ENCODE assay signal across 18 cellular contexts in genomic region chr5:150309101-150309897, GRCh38. TPM values are rescaled to one million over a fixed set of nuclear protein-coding genes. Genes with fewer than 3 reads are reported as not detected.
DNase-seq lines count a peak whose midpoint lies in the region; TF ChIP-seq lines count a peak whose summit lies in the region.
"Had no signal": no experiment of that assay in that cellular context is flagged by ENCODE, and none has a peak within 500 bp of the region (broad histone marks: within the 10 kb centered on the region; RNA-seq: fewer than 3 reads in every experiment).

No MANE protein-coding gene starts in this region.

- 0 out of 22 replicates have a peak overlapping the region, but pooled peaks of 1 of the 11 experiments have one; percentile 3 for H3K9ac ChIP-seq in BLaER1 treated with 17β-estradiol and CSF1 and Interleukin-3, amounts not matched to agents 10 nM and 100 nM
- H3K9ac ChIP-seq in SK-N-SH, result no peak overlapping the region

- no peak overlapping the region for H3K4me3 ChIP-seq in BLaER1 treated with 17β-estradiol and CSF1 and Interleukin-3, amounts not matched to agents 10 nM and 100 nM
- H3K4me3 ChIP-seq in HAP-1 (no peak overlapping the region), SK-N-SH (ENCODE audit: low read depth in 2 of 2, low read length in 1 of 2) (no peak overlapping the region)
- H3K4me3 ChIP-seq: cardiac muscle cell, heart left ventricle, testis had no signal

- no peak for TF ChIP-seq EP300 in SK-N-SH (IDR thresholded peaks at IDR 0.05; ENCODE audit: borderline replicate concordance in 1 of 2, low read depth in 1 of 2, low read length in 1 of 2)

- CTCF ChIA-PET in SK-N-SH (lab: Yijun Ruan, JAX), result interaction anchor here (1.8 kb wide), 1 partner anchor 9 kb away, joined by 4 read pairs; no protein-coding TSS in a partner anchor

- H3K36me3 Mint-ChIP-seq in nephron (ENCODE audit: low read depth), result no peaks in the 10 kb centered on the region
- no peaks in the 10 kb centered on the region for H3K36me3 Mint-ChIP-seq in activated T-helper 2 cell treated with anti-CD3 and anti-CD28 coated beads, Interferon-gamma antibody, Interleukin-2, Interleukin-4, amounts not matched to agents 10 μg/mL and 5 μg/mL and 100 μg/mL, durations not matched to agents 14 hours and 24 hours and 36 hours (ENCODE audit: low read depth)

- WGBS in SK-N-SH (ENCODE audit: low lambda C conversion rate), result 93% methylated on average over 6 of the region's 7 CpGs

- H3K27me3 Mint-ChIP-seq in nephron (ENCODE audit: low read depth), result peaks cover 10% of the 10 kb centered on the region
- H3K27me3 Mint-ChIP-seq in activated T-helper 2 cell treated with anti-CD3 and anti-CD28 coated beads, Interferon-gamma antibody, Interleukin-2, Interleukin-4, amounts not matched to agents 10 μg/mL and 5 μg/mL and 100 μg/mL, durations not matched to agents 14 hours and 24 hours and 36 hours (ENCODE audit: low read depth), result peaks cover 20% of the 10 kb centered on the region
- H3K27me3 Mint-ChIP-seq: activated T-helper 17 cell treated with anti-CD3 and anti-CD28 coated beads, Interleukin-2, amount 50 U/mL, for 72 hours had no signal

- H3K9me2 ChIP-seq in SK-N-SH, result no peaks in the 10 kb centered on the region

- no peaks in the 10 kb centered on the region for H3K79me2 ChIP-seq in SK-N-SH (ENCODE audit: insufficient read depth)

- TF ChIP-seq CTCF in SK-N-SH (IDR thresholded peaks at IDR 0.05) (no peak), nephron (IDR thresholded peaks at IDR 0.05; ENCODE audit: unreplicated experiment in 3 of 3) (no peak)

- no peak overlapping the region for H3K4me3 Mint-ChIP-seq in nephron
- no peak overlapping the region for H3K4me3 Mint-ChIP-seq in activated T-helper 2 cell treated with anti-CD3 and anti-CD28 coated beads, Interferon-gamma antibody, Interleukin-2, Interleukin-4, amounts not matched to agents 10 μg/mL and 5 μg/mL and 100 μg/mL, durations not matched to agents 14 hours and 24 hours and 36 hours (ENCODE audit: low read depth)
- H3K4me3 Mint-ChIP-seq: activated T-helper 17 cell treated with anti-CD3 and anti-CD28 coated beads, Interleukin-2, amount 50 U/mL, for 72 hours had no signal

- peak overlapping the region in 8 of 11 experiments; percentile 23 to 59 (median 50); a peak in 16 of 22 replicates for H3K4me2 ChIP-seq in BLaER1 treated with 17β-estradiol and CSF1 and Interleukin-3, amounts not matched to agents 10 nM and 100 nM
- no peak overlapping the region for H3K4me2 ChIP-seq in SK-N-SH

- H4K20me1 ChIP-seq in BLaER1 treated with 17β-estradiol and CSF1 and Interleukin-3, amounts not matched to agents 10 nM and 100 nM, result no peaks in the 10 kb centered on the region
- no peaks in the 10 kb centered on the region for H4K20me1 ChIP-seq in SK-N-SH (ENCODE audit: insufficient read depth)

- H3F3A ChIP-seq in SK-N-SH (replicated peaks; ENCODE audit: insufficient read depth), result peaks cover 3% of the 10 kb centered on the region

- POLR2A ChIA-PET in SK-N-SH (lab: Yijun Ruan, JAX), result interaction anchor here (0.6 kb wide), 1 partner anchor 13 kb away, joined by 3 read pairs; no protein-coding TSS in a partner anchor

- no peaks in the 10 kb centered on the region for H3K36me3 ChIP-seq in BLaER1 treated with 17β-estradiol and CSF1 and Interleukin-3, amounts not matched to agents 10 nM and 100 nM
- H3K36me3 ChIP-seq in HAP-1 (replicated peaks) (no peaks in the 10 kb centered on the region), SK-N-SH (replicated peaks in 1 of 2; ENCODE audit: control insufficient read depth in 1 of 2, insufficient read depth in 2 of 2, low read length in 1 of 2) (no peaks in the 10 kb centered on the region)
- H3K36me3 ChIP-seq: cardiac muscle cell, heart left ventricle had no signal

- no peak overlapping the region for H2AFZ ChIP-seq in SK-N-SH (ENCODE audit: low read depth)

- H3K27ac Mint-ChIP-seq in nephron, result peak overlapping the region in 2 of 3 experiments; percentile 2 to 16
- no peak overlapping the region for H3K27ac Mint-ChIP-seq in activated T-helper 2 cell treated with anti-CD3 and anti-CD28 coated beads, Interferon-gamma antibody, Interleukin-2, Interleukin-4, amounts not matched to agents 10 μg/mL and 5 μg/mL and 100 μg/mL, durations not matched to agents 14 hours and 24 hours and 36 hours
- H3K27ac Mint-ChIP-seq: activated T-helper 17 cell treated with anti-CD3 and anti-CD28 coated beads, Interleukin-2, amount 50 U/mL, for 72 hours had no signal

- TF ChIP-seq RAD21 in SK-N-SH (IDR thresholded peaks at IDR 0.05; ENCODE audit: low read length), result no peak

- no peak overlapping the region for H3K27ac ChIP-seq in BLaER1 treated with 17β-estradiol and CSF1 and Interleukin-3, amounts not matched to agents 10 nM and 100 nM
- H3K27ac ChIP-seq in SK-N-SH (ENCODE audit: low read depth in 2 of 2, low read length in 1 of 2), result no peak overlapping the region
- H3K27ac ChIP-seq: cardiac muscle cell, heart left ventricle, testis had no signal

- peaks cover 0 to 1% (median 0%) of the 10 kb centered on the region in 11 experiments; a peak in 1 of 22 replicates for H3K27me3 ChIP-seq in BLaER1 treated with 17β-estradiol and CSF1 and Interleukin-3, amounts not matched to agents 10 nM and 100 nM
- no peaks in the 10 kb centered on the region for H3K27me3 ChIP-seq in HAP-1 (ENCODE audit: low read depth)
- no peaks in the 10 kb centered on the region for H3K27me3 ChIP-seq in SK-N-SH (ENCODE audit: insufficient read depth)
- H3K27me3 ChIP-seq: cardiac muscle cell, testis had no signal

- intact Hi-C loops in activated T-helper 2 cell treated with anti-CD3 and anti-CD28 coated beads, Interferon-gamma antibody, Interleukin-2, Interleukin-4, amounts not matched to agents 10 μg/mL and 5 μg/mL and 100 μg/mL, durations not matched to agents 14 hours and 24 hours and 36 hours (cut with micrococcal nuclease), result no loop called here

- H3K4me1 Mint-ChIP-seq in nephron, result peaks cover 54% of the 10 kb centered on the region
- H3K4me1 Mint-ChIP-seq in activated T-helper 2 cell treated with anti-CD3 and anti-CD28 coated beads, Interferon-gamma antibody, Interleukin-2, Interleukin-4, amounts not matched to agents 10 μg/mL and 5 μg/mL and 100 μg/mL, durations not matched to agents 14 hours and 24 hours and 36 hours (ENCODE audit: low read depth), result no peaks in the 10 kb centered on the region
- H3K4me1 Mint-ChIP-seq: activated T-helper 17 cell treated with anti-CD3 and anti-CD28 coated beads, Interleukin-2, amount 50 U/mL, for 72 hours had no signal

- in situ Hi-C loops in HAP-1 (cut with MboI; ENCODE audit: low sequenced_read_pairs), result no loop called here

- no peaks in the 10 kb centered on the region for H3K9me3 Mint-ChIP-seq in nephron
- no peaks in the 10 kb centered on the region for H3K9me3 Mint-ChIP-seq in activated T-helper 2 cell treated with anti-CD3 and anti-CD28 coated beads, Interferon-gamma antibody, Interleukin-2, Interleukin-4, amounts not matched to agents 10 μg/mL and 5 μg/mL and 100 μg/mL, durations not matched to agents 14 hours and 24 hours and 36 hours
- H3K9me3 Mint-ChIP-seq: activated T-helper 17 cell treated with anti-CD3 and anti-CD28 coated beads, Interleukin-2, amount 50 U/mL, for 72 hours had no signal

- DNase-seq in HAP-1 (ENCODE audit: low spot score in 2 of 2) (peak; percentile 45 to 46), SK-N-SH (peak; percentile 69), NCI-H146 treated with DMSO at 0.1 percent for 48 hours (lab: John Stamatoyannopoulos, UW; ENCODE audit: unreplicated experiment) (no peak), T-helper 1 cell (no peak)
- DNase-seq in activated T-helper 2 cell treated with anti-CD3 and anti-CD28 coated beads, Interferon-gamma antibody, Interleukin-2, Interleukin-4, amounts not matched to agents 10 μg/mL and 5 μg/mL and 100 μg/mL, durations not matched to agents 14 hours and 24 hours and 36 hours (ENCODE audit: low spot score), result no peak
- DNase-seq: activated CD8-positive, alpha-beta memory T cell treated with anti-CD3 and anti-CD28 coated beads for 24 hours; DMS79 treated with DMSO at 0.1 percent for 48 hours; effector CD4-positive, alpha-beta T cell; heart left ventricle; NCI-H146; NCI-H510A treated with DMSO at 0.1 percent for 48 hours; stimulated activated CD4-positive, alpha-beta T cell treated with anti-CD3 and anti-CD28 coated beads, Interleukin-4, amount 100 ng/mL, for 24 hours; stimulated activated CD8-positive, alpha-beta memory T cell treated with anti-CD3 and anti-CD28 coated beads, Interleukin-4, amount 100 ng/mL, for 48 hours; testis had no signal

- H3K9me3 ChIP-seq in BLaER1 treated with 17β-estradiol and CSF1 and Interleukin-3, amounts not matched to agents 10 nM and 100 nM (replicated peaks in 1 of 11), result no peaks in the 10 kb centered on the region
- H3K9me3 ChIP-seq in HAP-1 (no peaks in the 10 kb centered on the region; the same call in 1 of the 2 replicates), SK-N-SH (no peaks in the 10 kb centered on the region)
- H3K9me3 ChIP-seq: heart left ventricle, testis had no signal

- peaks cover 11 to 33% (median 25%) of the 10 kb centered on the region in 10 experiments; a peak in 19 of 20 replicates for H3K4me1 ChIP-seq in BLaER1 treated with 17β-estradiol and CSF1 and Interleukin-3, amounts not matched to agents 10 nM and 100 nM
- H3K4me1 ChIP-seq in HAP-1, result peaks cover 24% of the 10 kb centered on the region
- H3K4me1 ChIP-seq in SK-N-SH (ENCODE audit: control insufficient read depth in 1 of 2, insufficient read depth in 2 of 2, low read depth in 1 of 2, low read length in 1 of 2), result peaks cover 17 to 22% of the 10 kb centered on the region in 2 experiments; a peak in 2 of 4 replicates
- H3K4me1 ChIP-seq: testis had no signal

TF ChIP-seq in SK-N-SH, 30 proteins besides CTCF, POLR2A, EP300 and RAD21 (continues in another document):
- no peak for TF ChIP-seq FOXJ3 (CRISPR knock-in tag; IDR thresholded peaks at IDR 0.05)
- TF ChIP-seq FOSL2 (IDR thresholded peaks at IDR 0.05; ENCODE audit: borderline replicate concordance, low read depth), result no peak

RNA-seq across cellular contexts. Expression of gene ARSI, which starts 6.6 kb away (rescaled TPM):
- polyA plus RNA-seq in SK-N-SH (2012; rRNA removed), result 0.03 and 0.20 TPM in 2 replicates
- 0.01 and 0.04 TPM in 2 replicates for polyA plus RNA-seq in SK-N-SH (2012; cell fraction: cytosol; rRNA removed)
- 0.04 and 0.16 TPM in 2 replicates for polyA plus RNA-seq in SK-N-SH (2012; cell fraction: nucleus; rRNA removed)
- not detected in 2 replicates for total RNA-seq in activated T-helper 2 cell treated with anti-CD3 and anti-CD28 coated beads, Interferon-gamma antibody, Interleukin-2, Interleukin-4, amounts not matched to agents 10 μg/mL and 5 μg/mL and 100 μg/mL, durations not matched to agents 14 hours and 24 hours and 36 hours
- total RNA-seq: activated T-helper 17 cell treated with anti-CD3 and anti-CD28 coated beads, Interleukin-2, amount 50 U/mL, for 72 hours had no signal

RNA-seq across cellular contexts. Expression of gene CAMK2A, which starts 19.7 kb away (rescaled TPM):
- 0.05 and 0.10 TPM in 2 replicates for polyA plus RNA-seq in SK-N-SH (2012; rRNA removed)
- polyA plus RNA-seq in SK-N-SH (2012; cell fraction: cytosol; rRNA removed), result 0.01 and 0.03 TPM in 2 replicates
- polyA plus RNA-seq in SK-N-SH (2012; cell fraction: nucleus; rRNA removed), result 0.05 and 0.20 TPM in 2 replicates
- not detected in 2 replicates for total RNA-seq in activated T-helper 2 cell treated with anti-CD3 and anti-CD28 coated beads, Interferon-gamma antibody, Interleukin-2, Interleukin-4, amounts not matched to agents 10 μg/mL and 5 μg/mL and 100 μg/mL, durations not matched to agents 14 hours and 24 hours and 36 hours
- total RNA-seq: activated T-helper 17 cell treated with anti-CD3 and anti-CD28 coated beads, Interleukin-2, amount 50 U/mL, for 72 hours had no signal

RNA-seq across cellular contexts. Expression of gene TCOF1, which starts 48.2 kb away (rescaled TPM):
- polyA plus RNA-seq in SK-N-SH (2012; rRNA removed), result 21.9 and 33.0 TPM in 2 replicates
- polyA plus RNA-seq in SK-N-SH (2012; cell fraction: cytosol; rRNA removed), result 17.0 and 24.0 TPM in 2 replicates
- polyA plus RNA-seq in SK-N-SH (2012; cell fraction: nucleus; rRNA removed), result 92.6 and 94.3 TPM in 2 replicates
- total RNA-seq in activated T-helper 2 cell treated with anti-CD3 and anti-CD28 coated beads, Interferon-gamma antibody, Interleukin-2, Interleukin-4, amounts not matched to agents 10 μg/mL and 5 μg/mL and 100 μg/mL, durations not matched to agents 14 hours and 24 hours and 36 hours, result 95.8 and 98.2 TPM in 2 replicates

Comparison
In these comparisons a context has a peak if more than half of its experiments do, and no peak if none do; other contexts are left out.
1. DNase-seq: peak in HAP-1 (2 of 2) and SK-N-SH (single experiment); none in activated T-helper 2 cell treated with anti-CD3 and anti-CD28 coated beads, Interferon-gamma antibody, Interleukin-2, Interleukin-4, amounts not matched to agents 10 μg/mL and 5 μg/mL and 100 μg/mL, durations not matched to agents 14 hours and 24 hours and 36 hours (single experiment), NCI-H146 treated with DMSO at 0.1 percent for 48 hours (single experiment) and T-helper 1 cell (0 of 5).